In genomic region chr5:43312699-43313034, GRCh38 we compare ENCODE assay signal across 8 cellular contexts. TPM values are rescaled to one million over a fixed set of nuclear protein-coding genes. Genes with fewer than 3 reads are reported as not detected.
DNase-seq lines count a peak whose midpoint lies in the region; ATAC-seq, FAIRE-seq and TF ChIP-seq lines count a peak whose summit lies in the region.

No MANE protein-coding gene starts in this region.

- WGBS in neuronal stem cell (ENCODE audit: extremely low coverage in 2 of 2, insufficient read length in 2 of 2, insufficient replicate concordance in 1 of 2), 2 donors: no CpG with 5 or more reads among the region's 9 CpGs

- peaks cover 7 to 23% of the 10 kb centered on the region in 2 donors for H3K4me1 ChIP-seq in neuronal stem cell (ENCODE audit: control insufficient read depth in 2 of 2, insufficient read depth in 1 of 2, low read depth in 1 of 2, low read length in 2 of 2)

- H3K4me3 ChIP-seq in neuronal stem cell (ENCODE audit: low read length in 2 of 2): peak overlapping the region; percentile 66 to 95

- H3K9ac ChIP-seq in neuronal stem cell (ENCODE audit: low read depth, low read length, poor library complexity): peak overlapping the region; percentile 98

- peaks cover 20 to 24% of the 10 kb centered on the region in 2 donors for H3K36me3 Mint-ChIP-seq in activated T-cell treated with anti-CD3 and anti-CD28 coated beads, Interleukin-2, amount 50 U/mL, for 72 hours (ENCODE audit: insufficient read depth in 2 of 2)
- peaks cover 11% of the 10 kb centered on the region for H3K36me3 Mint-ChIP-seq in endothelial cell (ENCODE audit: low read depth, unreplicated experiment)

- peak overlapping the region; percentile 99 for H3K23ac ChIP-seq in neuronal stem cell (ENCODE audit: low read depth, low read length, poor library complexity)

- peak overlapping the region; percentile 48 for H2AK5ac ChIP-seq in neuronal stem cell (ENCODE audit: low read depth, low read length)

- no peak overlapping the region for H3K14ac ChIP-seq in neuronal stem cell (ENCODE audit: low read length)

- H3K4me3 Mint-ChIP-seq in activated T-cell treated with anti-CD3 and anti-CD28 coated beads, Interleukin-2, amount 50 U/mL, for 72 hours: peak overlapping the region; percentile 97 to 98
- H3K4me3 Mint-ChIP-seq in endothelial cell (ENCODE audit: unreplicated experiment): peak overlapping the region; percentile 100

- H4K91ac ChIP-seq in neuronal stem cell (ENCODE audit: low read depth, low read length, poor library complexity): no peak overlapping the region

- no peak overlapping the region for H3K4ac ChIP-seq in neuronal stem cell (ENCODE audit: low read length)

- no peak overlapping the region for H2BK120ac ChIP-seq in neuronal stem cell (ENCODE audit: low read depth, low read length)

- H3K36me3 ChIP-seq in neuronal stem cell (replicated peaks in 1 of 2; ENCODE audit: control insufficient read depth in 2 of 2, insufficient read depth in 2 of 2, low read length in 2 of 2): peaks cover 7 to 48% of the 10 kb centered on the region in 2 donors

- H3K4me1 Mint-ChIP-seq in activated T-cell treated with anti-CD3 and anti-CD28 coated beads, Interleukin-2, amount 50 U/mL, for 72 hours (ENCODE audit: low read depth): peaks cover 94% of the 10 kb centered on the region
- peaks cover 44% of the 10 kb centered on the region for H3K4me1 Mint-ChIP-seq in endothelial cell (ENCODE audit: unreplicated experiment)

- peak overlapping the region; percentile 98 for H3K18ac ChIP-seq in neuronal stem cell (ENCODE audit: low read length)

- H2BK5ac ChIP-seq in neuronal stem cell (ENCODE audit: low read length): peak overlapping the region; percentile 94

- peak overlapping the region; percentile 64 for H2BK15ac ChIP-seq in neuronal stem cell (ENCODE audit: low read length)

- DNase-seq in activated T-cell treated with anti-CD3 and anti-CD28 coated beads, Interleukin-2, amount 50 U/mL, for 72 hours: no peak
- DNase-seq in activated T-cell treated with anti-CD3 and anti-CD28 coated beads for 4 hours (no peak), RCC 7860 (ENCODE audit: low spot score) (peak; percentile 23), endothelial cell (ENCODE audit: low spot score) (no peak), neuronal stem cell (ENCODE audit: low spot score) (no peak), activated gamma-delta T cell (lab: John Stamatoyannopoulos, UW) (no peak)
- DNase-seq in stimulated activated CD4-positive, alpha-beta T cell treated with anti-CD3 and anti-CD28 coated beads, Interleukin-15, amount 100 ng/mL, for 24 hours: no peak

- no peaks in the 10 kb centered on the region for H3K9me3 ChIP-seq in neuronal stem cell (replicated peaks in 1 of 2; ENCODE audit: control insufficient read depth in 2 of 2, insufficient read depth in 1 of 2, low read depth in 1 of 2, low read length in 2 of 2)

- H3K27ac ChIP-seq in neuronal stem cell (replicated peaks; ENCODE audit: low read length): peak overlapping the region; percentile 81

- TF ChIP-seq CTCF in endothelial cell (IDR thresholded peaks at IDR 0.05; ENCODE audit: unreplicated experiment): no peak

- ATAC-seq in activated T-cell treated with anti-CD3 and anti-CD28 coated beads, Interleukin-2, amount 50 U/mL, for 72 hours (replicated peaks in 1 of 2): peak in 1 of 2 donors; percentile 3
- ATAC-seq in HG02973 (IDR thresholded peaks at IDR 0.05; ENCODE audit: unreplicated experiment): peak; percentile 3

- no peak for FAIRE-seq in RCC 7860 (lab: Jason Lieb, UNC)

- no peaks in the 10 kb centered on the region for H3K27me3 Mint-ChIP-seq in activated T-cell treated with anti-CD3 and anti-CD28 coated beads, Interleukin-2, amount 50 U/mL, for 72 hours (ENCODE audit: low read depth)
- peaks cover 12% of the 10 kb centered on the region for H3K27me3 Mint-ChIP-seq in endothelial cell (ENCODE audit: unreplicated experiment)

- no peak overlapping the region for H4K8ac ChIP-seq in neuronal stem cell (ENCODE audit: low read depth, low read length)

- no peaks in the 10 kb centered on the region for H3K27me3 ChIP-seq in neuronal stem cell (ENCODE audit: control insufficient read depth in 3 of 3, insufficient read depth in 3 of 3, low read depth in 1 of 3, low read length in 3 of 3)

- no peak overlapping the region for H2BK12ac ChIP-seq in neuronal stem cell (ENCODE audit: low read length)

- peak overlapping the region; percentile 74 for H3K27ac Mint-ChIP-seq in activated T-cell treated with anti-CD3 and anti-CD28 coated beads, Interleukin-2, amount 50 U/mL, for 72 hours
- peak overlapping the region; percentile 98 for H3K27ac Mint-ChIP-seq in endothelial cell (ENCODE audit: unreplicated experiment)

- peaks cover 7 to 11% of the 10 kb centered on the region in 2 donors for H3K9me3 Mint-ChIP-seq in activated T-cell treated with anti-CD3 and anti-CD28 coated beads, Interleukin-2, amount 50 U/mL, for 72 hours
- H3K9me3 Mint-ChIP-seq in endothelial cell (ENCODE audit: unreplicated experiment): peaks cover 4% of the 10 kb centered on the region

- H3K4me2 ChIP-seq in neuronal stem cell (ENCODE audit: insufficient read depth, low read length, poor library complexity, severe bottlenecking): peak overlapping the region; percentile 47

- no peak overlapping the region for H2AFZ ChIP-seq in neuronal stem cell (ENCODE audit: low read length)

- H3K79me1 ChIP-seq in neuronal stem cell (ENCODE audit: low read depth, low read length): no peaks in the 10 kb centered on the region

RNA-seq across cellular contexts. Expression of gene HMGCS1, which starts 0.5 kb away (rescaled TPM):
- total RNA-seq in activated T-cell treated with anti-CD3 and anti-CD28 coated beads, Interleukin-2, amount 50 U/mL, for 72 hours: 10 to 100 TPM; 78.6 to 81.5 TPM
- total RNA-seq in endothelial cell (ENCODE audit: unreplicated experiment): 192 TPM
- 390 TPM for polyA plus RNA-seq in neuronal stem cell (2013, experiment 1 of 2)
- polyA plus RNA-seq in neuronal stem cell (2013, experiment 2 of 2): 388 TPM
